ENCODE assay signal across 35 cellular contexts in the genomic region with DNA sequence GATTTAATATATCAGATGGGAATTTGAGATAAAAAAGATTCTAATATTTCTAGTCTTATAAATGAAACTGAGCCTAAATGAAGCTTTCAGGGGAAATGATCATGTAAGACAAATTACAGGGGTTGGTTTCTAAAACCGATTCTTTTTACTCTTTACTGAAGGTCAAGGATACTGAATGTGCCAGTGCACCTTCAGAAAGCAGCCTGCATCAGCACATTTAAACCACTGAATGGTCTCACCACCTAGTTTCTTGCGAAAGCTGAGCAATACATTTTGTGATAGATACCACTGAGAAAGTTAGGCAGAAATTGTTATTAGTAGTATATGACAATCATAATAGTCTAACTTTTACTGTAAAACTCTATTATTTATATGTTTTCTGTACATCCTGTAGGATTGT.
"Had no signal": no experiment of that assay in that cellular context is flagged by ENCODE, and none has a peak within 500 bp of the region (broad histone marks: within the 10 kb centered on the region; RNA-seq: fewer than 3 reads in every experiment).

No MANE protein-coding gene starts in this region.

- DNase-seq: Karpas-422, Kasumi-1, MG63, MV-4-11, NCI-H1048, NCI-H1092, NCI-H1092 treated with DMSO at 0.1 percent for 48 hours, NCI-H1105, NCI-H1105 treated with DMSO at 0.1 percent for 48 hours, NCI-H1417, NCI-H1417 treated with DMSO at 0.1 percent for 48 hours, NCI-H1436, NCI-H1436 treated with DMSO at 0.1 percent for 48 hours, NCI-H146, NCI-H1694, NCI-H1694 treated with DMSO at 0.1 percent for 48 hours, NCI-H187, NCI-H187 treated with DMSO at 0.1 percent for 48 hours, NCI-H1930, NCI-H2029, NCI-H2029 treated with DMSO at 0.1 percent for 48 hours, NCI-H2081, NCI-H2081 treated with DMSO at 0.1 percent for 48 hours, NCI-H2107, NCI-H2171, NCI-H2171 treated with DMSO at 0.1 percent for 48 hours, NCI-H2227 treated with DMSO at 0.1 percent for 48 hours, NCI-H226, NCI-H345, NCI-H446, NCI-H446 treated with DMSO at 0.1 percent for 48 hours, NCI-H510A, NCI-H510A treated with DMSO at 0.1 percent for 48 hours, NCI-H524, NCI-H524 treated with DMSO at 0.1 percent for 48 hours had no signal

- H3K4me3 ChIP-seq: MG63 had no signal

- H3K27me3 ChIP-seq: MG63 had no signal

- H3K9me3 ChIP-seq: MG63 had no signal

- H3K36me3 ChIP-seq: MG63 had no signal
